1 cellular context compared by ENCODE assay signal in the genomic region with DNA sequence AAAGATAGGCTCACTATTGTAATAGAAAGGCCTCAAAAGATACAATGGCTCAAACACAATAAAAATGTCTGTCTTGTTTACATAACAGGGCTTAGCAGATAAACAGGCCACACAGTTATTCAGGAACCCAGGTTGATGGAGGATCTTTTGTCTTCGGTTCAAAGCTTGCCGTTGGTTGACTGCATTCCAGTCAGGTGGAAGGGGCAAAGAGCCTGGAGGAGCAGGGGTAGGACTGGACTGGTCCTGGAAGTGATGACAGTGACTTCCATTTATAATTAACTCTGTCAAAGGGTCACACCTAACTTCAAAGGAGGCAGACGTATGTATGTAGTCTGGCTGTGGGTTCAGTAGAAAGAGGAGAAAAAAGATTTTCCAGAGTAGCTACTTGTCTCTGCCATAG. TPM values are rescaled to one million over a fixed set of nuclear protein-coding genes. Genes with fewer than 3 reads are reported as not detected.
"Had no signal": no experiment of that assay in that cellular context is flagged by ENCODE, and none has a peak within 500 bp of the region (broad histone marks: within the 10 kb centered on the region; RNA-seq: fewer than 3 reads in every experiment).

No MANE protein-coding gene starts in this region.

RNA-seq across cellular contexts. Expression of a gene that starts 20.1 kb away (rescaled TPM):
- polyA plus RNA-seq: cardiac muscle cell had no signal
